ENCODE assay signal across 29 cellular contexts in genomic region chr4:75779059-75779757, GRCh38. TPM values are rescaled to one million over a fixed set of nuclear protein-coding genes. Genes with fewer than 3 reads are reported as not detected.
DNase-seq lines count a peak whose midpoint lies in the region; ATAC-seq and FAIRE-seq lines count a peak whose summit lies in the region.
"Had no signal": no experiment of that assay in that cellular context is flagged by ENCODE, and none has a peak within 500 bp of the region (broad histone marks: within the 10 kb centered on the region; RNA-seq: fewer than 3 reads in every experiment).

No MANE protein-coding gene starts in this region.

- no peak for DNase-seq in GM18507 (ENCODE audit: extremely low spot score, insufficient read length, low read depth)
- no peak for DNase-seq in GM19239 (ENCODE audit: insufficient read length, low spot score)
- DNase-seq in MG63 = no peak
- DNase-seq in central memory CD4-positive, alpha-beta T cell = no peak
- DNase-seq in DMS53 (lab: John Stamatoyannopoulos, UW) = no peak
- DNase-seq: activated CD4-positive, alpha-beta T cell treated with anti-CD3 and anti-CD28 coated beads, Interleukin-2, amount 10 ng/mL, durations not matched to agents 7 days and 5 days; activated CD8-positive, alpha-beta memory T cell treated with anti-CD3 and anti-CD28 coated beads, Interleukin-2, amount 50 U/mL, for 48 hours; activated effector memory CD4-positive, alpha-beta T cell treated with anti-CD3 and anti-CD28 coated beads, Interleukin-2, amount 50 U/mL, for 16 hours; caudate nucleus; esophagus squamous epithelium; foreskin melanocyte; heart right ventricle; Kasumi-1; lower lobe of right lung; MV-4-11; NCI-H524; NK-92 treated with Interleukin-12 subunit alpha and Interleukin-12 subunit beta, amount 100 ng/mL, for 24 hours; PC-9; stimulated activated CD4-positive, alpha-beta T cell treated with anti-CD3 and anti-CD28 coated beads, Interleukin-1b, Interleukin-23, amount 100 ng/mL, for 48 hours; stimulated activated CD8-positive, alpha-beta memory T cell treated with anti-CD3 and anti-CD28 coated beads, Interleukin-4, amount 100 ng/mL, for 48 hours; stomach; thyroid gland had no signal

- no peak overlapping the region for H3K4me3 ChIP-seq in MG63
- H3K4me3 ChIP-seq: esophagus squamous epithelium, heart right ventricle, lower lobe of right lung, neural progenitor cell, PC-9, smooth muscle cell, stomach, thyroid gland had no signal

- H3K36me3 Mint-ChIP-seq in activated T-helper 17 cell treated with anti-CD3 and anti-CD28 coated beads, Interleukin-2, amount 50 U/mL, for 72 hours (ENCODE audit: low read depth) = peaks cover 100% of the 10 kb centered on the region

- no peaks in the 10 kb centered on the region for H3K9me3 ChIP-seq in MG63
- H3K9me3 ChIP-seq: esophagus squamous epithelium, lower lobe of right lung, stomach, thyroid gland had no signal

- H3K27ac Mint-ChIP-seq in activated T-helper 17 cell treated with anti-CD3 and anti-CD28 coated beads, Interleukin-2, amount 50 U/mL, for 72 hours = no peak overlapping the region
- H3K27ac Mint-ChIP-seq: activated CD4-positive, alpha-beta T cell treated with anti-CD3 and anti-CD28 coated beads, Interleukin-2, amount 10 ng/mL, durations not matched to agents 7 days and 5 days; neural progenitor cell had no signal

- peaks cover 33% of the 10 kb centered on the region for H3K36me3 ChIP-seq in MG63

- no peaks in the 10 kb centered on the region for H3K27me3 Mint-ChIP-seq in activated T-helper 17 cell treated with anti-CD3 and anti-CD28 coated beads, Interleukin-2, amount 50 U/mL, for 72 hours
- H3K27me3 Mint-ChIP-seq: activated CD4-positive, alpha-beta T cell treated with anti-CD3 and anti-CD28 coated beads, Interleukin-2, amount 10 ng/mL, durations not matched to agents 7 days and 5 days had no signal

- FAIRE-seq in GM18507 (lab: Jason Lieb, UNC) = peak; percentile 75
- peak; percentile 53 for FAIRE-seq in GM19239 (lab: Jason Lieb, UNC)
- FAIRE-seq: H54 had no signal

- H3K4me3 Mint-ChIP-seq in activated T-helper 17 cell treated with anti-CD3 and anti-CD28 coated beads, Interleukin-2, amount 50 U/mL, for 72 hours = no peak overlapping the region
- H3K4me3 Mint-ChIP-seq: activated CD4-positive, alpha-beta T cell treated with anti-CD3 and anti-CD28 coated beads, Interleukin-2, amount 10 ng/mL, durations not matched to agents 7 days and 5 days; neural progenitor cell had no signal

- peak; percentile 57 for ATAC-seq in HG02870 (IDR thresholded peaks at IDR 0.05; ENCODE audit: unreplicated experiment)
- peak; percentile 63 for ATAC-seq in activated T-helper 17 cell treated with anti-CD3 and anti-CD28 coated beads, Interleukin-2, amount 50 U/mL, for 72 hours (replicated peaks)
- no peak for ATAC-seq in GM21447 (IDR thresholded peaks at IDR 0.05; ENCODE audit: unreplicated experiment)
- ATAC-seq: heart right ventricle, lower lobe of right lung, Right ventricle myocardium inferior had no signal

- H3K9me3 Mint-ChIP-seq in activated T-helper 17 cell treated with anti-CD3 and anti-CD28 coated beads, Interleukin-2, amount 50 U/mL, for 72 hours = peaks cover 8% of the 10 kb centered on the region
- H3K9me3 Mint-ChIP-seq: neural progenitor cell had no signal

- H3K27me3 ChIP-seq in MG63 = no peaks in the 10 kb centered on the region
- H3K27me3 ChIP-seq: esophagus squamous epithelium, heart right ventricle, neural progenitor cell, stomach, thyroid gland had no signal

- H3K4me1 Mint-ChIP-seq in activated T-helper 17 cell treated with anti-CD3 and anti-CD28 coated beads, Interleukin-2, amount 50 U/mL, for 72 hours = no peaks in the 10 kb centered on the region
- H3K4me1 Mint-ChIP-seq: activated CD4-positive, alpha-beta T cell treated with anti-CD3 and anti-CD28 coated beads, Interleukin-2, amount 10 ng/mL, durations not matched to agents 7 days and 5 days; neural progenitor cell had no signal

RNA-seq across cellular contexts. Expression of gene USO1, which starts 54.8 kb away (rescaled TPM):
- total RNA-seq in activated T-helper 17 cell treated with anti-CD3 and anti-CD28 coated beads, Interleukin-2, amount 50 U/mL, for 72 hours = 10 to 100 TPM; 55.8 to 66.0 TPM
- 21.8 and 26.5 TPM in 2 replicates for total RNA-seq in MG63 (2014; rRNA removed; shearing (Covaris generic); ENCODE audit: low replicate concordance)
